Comparison of ENCODE assay signal across 19 cellular contexts in genomic region chr2:18105929-18106328, GRCh38.
A peak's percentile ranks its signal among the peaks of the same experiment; 100 is the strongest.
DNase-seq lines count a peak whose midpoint lies in the region; ATAC-seq, FAIRE-seq and TF ChIP-seq lines count a peak whose summit lies in the region.
"Had no signal": no experiment of that assay in that cellular context is flagged by ENCODE, and none has a peak within 500 bp of the region (broad histone marks: within the 10 kb centered on the region; RNA-seq: fewer than 3 reads in every experiment).

No MANE protein-coding gene starts in this region.

- no peak for DNase-seq in GM23338 (ENCODE audit: low spot score)
- no peak for DNase-seq in IMR-90
- no peak for DNase-seq in H1 (ENCODE audit: low read depth in 1 of 2, low spot score in 2 of 2)
- DNase-seq in activated naive CD8-positive, alpha-beta T cell treated with anti-CD3 and anti-CD28 coated beads, Interleukin-2, amount 50 U/mL, for 24 hours, result no peak
- no peak for DNase-seq in GM10266 (ENCODE audit: extremely low spot score)
- DNase-seq: Caco-2; CD4-positive, CD25-positive, alpha-beta regulatory T cell; CD8-positive, alpha-beta T cell; DMS153; DND-41; H9 had no signal

- H4K5ac ChIP-seq in IMR-90 (ENCODE audit: low read depth, low read length), result no peak overlapping the region
- H4K5ac ChIP-seq in H1 (ENCODE audit: insufficient read length, low read depth, low read length), result no peak overlapping the region

- H3K4ac ChIP-seq in IMR-90 (ENCODE audit: low read depth, low read length), result no peak overlapping the region
- no peak overlapping the region for H3K4ac ChIP-seq in H1 (replicated peaks; ENCODE audit: insufficient read length, low read depth, low read length)

- H3K27me3 ChIP-seq in GM23338 (ENCODE audit: insufficient read depth) (no peaks in the 10 kb centered on the region), IMR-90 (ENCODE audit: control insufficient read depth, insufficient read depth, low read length) (peaks cover 1% of the 10 kb centered on the region; the same call in 1 of the 2 replicates), H1 (replicated peaks in 1 of 4; ENCODE audit: control insufficient read depth in 3 of 4, extremely low read depth in 1 of 4, insufficient read depth in 3 of 4, low read length in 3 of 4) (no peaks in the 10 kb centered on the region)
- H3K27me3 ChIP-seq: BLaER1 had no signal

- H3K23ac ChIP-seq in IMR-90 (ENCODE audit: low read depth, low read length) (no peak overlapping the region), H1 (ENCODE audit: insufficient read length) (no peak overlapping the region)

- POLR2A ChIA-PET in IMR-90 (lab: Charles Lee; ENCODE audit: unreplicated experiment), result interaction anchor here (0.6 kb wide), 1 partner anchor 109 kb away, joined by 3 read pairs; no protein-coding TSS in a partner anchor
- POLR2A ChIA-PET in H1 (lab: Charles Lee; ENCODE audit: partially characterized antibody), result no interaction called here

- no peaks in the 10 kb centered on the region for H3K79me1 ChIP-seq in IMR-90 (ENCODE audit: low read depth in 1 of 2, low read length in 2 of 2)
- H3K79me1 ChIP-seq in H1 (ENCODE audit: low read depth, low read length), result no peaks in the 10 kb centered on the region

- H3K4me3 ChIP-seq in GM23338 (no peak overlapping the region), IMR-90 (ENCODE audit: insufficient read depth, low read depth, low read length) (no peak overlapping the region), H1 (ENCODE audit: extremely low read depth in 1 of 4, insufficient read depth in 2 of 4, low read depth in 3 of 4, low read length in 4 of 4) (no peak overlapping the region)
- H3K4me3 ChIP-seq: BLaER1, GM12878 had no signal

- H3K4me2 ChIP-seq in GM23338, result no peak overlapping the region
- no peak overlapping the region for H3K4me2 ChIP-seq in IMR-90 (ENCODE audit: low read depth, low read length)
- no peak overlapping the region for H3K4me2 ChIP-seq in H1 (ENCODE audit: insufficient read depth in 1 of 2, low read depth in 2 of 2, low read length in 2 of 2)
- H3K4me2 ChIP-seq: BLaER1 had no signal

- H3K18ac ChIP-seq in IMR-90 (ENCODE audit: low read depth, low read length) (no peak overlapping the region), H1 (ENCODE audit: extremely low read depth, low read length) (no peak overlapping the region)

- no peaks in the 10 kb centered on the region for H3F3A ChIP-seq in GM23338 (replicated peaks; ENCODE audit: low read depth)

- H3K14ac ChIP-seq in IMR-90 (replicated peaks; ENCODE audit: low read depth, low read length) (no peak overlapping the region), H1 (ENCODE audit: insufficient read length) (no peak overlapping the region)

- H2AK9ac ChIP-seq in IMR-90 (replicated peaks; ENCODE audit: low read depth, low read length, poor library complexity), result no peak overlapping the region

- H3K23me2 ChIP-seq in H1 (ENCODE audit: low read depth, low read length), result no peaks in the 10 kb centered on the region

- H2AK5ac ChIP-seq in IMR-90 (ENCODE audit: low read depth, low read length), result no peak overlapping the region
- H2AK5ac ChIP-seq in H1 (ENCODE audit: low read depth, low read length), result no peak overlapping the region

- no peak overlapping the region for H2BK120ac ChIP-seq in IMR-90 (ENCODE audit: low read depth, low read length)
- no peak overlapping the region for H2BK120ac ChIP-seq in H1 (replicated peaks; ENCODE audit: low read depth, low read length)

- H2BK12ac ChIP-seq in H1 (ENCODE audit: low read depth, low read length), result no peak overlapping the region

- no peak overlapping the region for H4K8ac ChIP-seq in IMR-90 (ENCODE audit: low read depth in 2 of 2, low read length in 2 of 2)
- no peak overlapping the region for H4K8ac ChIP-seq in H1 (ENCODE audit: extremely low read depth, insufficient read depth, low read length)

- H3K9me1 ChIP-seq in IMR-90 (ENCODE audit: insufficient read depth, low read length), result no peaks in the 10 kb centered on the region

- no CpG with 5 or more reads among the region's 1 CpG for WGBS in IMR-90 (ENCODE audit: extremely low coverage in 2 of 2, insufficient read length in 1 of 2), 2 experiments
- 87% methylated on average over 1 of the region's 1 CpG; no CpG with 5 or more reads in 1 of the 2 experiments for WGBS in H1 (ENCODE audit: extremely low coverage in 1 of 2, insufficient coverage in 1 of 2, insufficient read length in 1 of 2, insufficient replicate concordance in 2 of 2, low coverage in 1 of 2, low lambda C conversion rate in 2 of 2, missing lambda C conversion rate in 1 of 2), 2 experiments

- no peak overlapping the region for H2BK15ac ChIP-seq in IMR-90 (ENCODE audit: low read depth, low read length)
- H2BK15ac ChIP-seq in H1 (ENCODE audit: low read length), result no peak overlapping the region

- H3K56ac ChIP-seq in IMR-90 (ENCODE audit: extremely low read depth, insufficient read depth, low read length) (no peak overlapping the region), H1 (replicated peaks; ENCODE audit: insufficient read length, low read depth, low read length) (no peak overlapping the region)

- no peaks in the 10 kb centered on the region for H3K4me1 Mint-ChIP-seq in GM23338
- H3K4me1 Mint-ChIP-seq in activated naive CD8-positive, alpha-beta T cell treated with anti-CD3 and anti-CD28 coated beads, Interleukin-2, amount 50 U/mL, for 24 hours, result no peaks in the 10 kb centered on the region
- H3K4me1 Mint-ChIP-seq: B cell; CD4-positive, CD25-positive, alpha-beta regulatory T cell; H9 had no signal

- TF ChIP-seq CTCF in GM23338 (conservative IDR thresholded peaks at IDR 0.05; ENCODE audit: low read depth in 2 of 2), result no peak
- TF ChIP-seq CTCF in IMR-90 (conservative IDR thresholded peaks at IDR 0.05; ENCODE audit: low read depth, low read length), result no peak
- TF ChIP-seq CTCF in H1 (IDR thresholded peaks at IDR 0.05; ENCODE audit: control extremely low read depth in 1 of 3, insufficient read depth in 1 of 3, low read depth in 1 of 3, low read length in 3 of 3), result no peak
- TF ChIP-seq CTCF in GM10266 (IDR thresholded peaks at IDR 0.05; ENCODE audit: control insufficient read depth, insufficient read depth, low read depth, missing control alignments), result no peak

- no peaks in the 10 kb centered on the region for H3K36me3 Mint-ChIP-seq in GM23338 (ENCODE audit: low read depth)
- no peaks in the 10 kb centered on the region for H3K36me3 Mint-ChIP-seq in activated naive CD8-positive, alpha-beta T cell treated with anti-CD3 and anti-CD28 coated beads, Interleukin-2, amount 50 U/mL, for 24 hours (ENCODE audit: low read depth)
- H3K36me3 Mint-ChIP-seq: CD4-positive, CD25-positive, alpha-beta regulatory T cell; CD8-positive, alpha-beta T cell had no signal

- H3K9me3 ChIP-seq in IMR-90 (ENCODE audit: control insufficient read depth, insufficient read depth, low read length) (no peaks in the 10 kb centered on the region), H1 (ENCODE audit: insufficient read depth in 2 of 2, low read depth in 1 of 2, low read length in 1 of 2) (no peaks in the 10 kb centered on the region)
- H3K9me3 ChIP-seq: BLaER1, Caco-2 had no signal

- H3K36me3 ChIP-seq in GM23338 (ENCODE audit: insufficient read depth) (no peaks in the 10 kb centered on the region), IMR-90 (ENCODE audit: control insufficient read depth, insufficient read depth, low read length) (no peaks in the 10 kb centered on the region), H1 (ENCODE audit: control insufficient read depth in 2 of 4, insufficient read depth in 4 of 4, low read length in 3 of 4) (no peaks in the 10 kb centered on the region)
- H3K36me3 ChIP-seq: BLaER1 had no signal

- intact Hi-C loops in IMR-90 (cut with micrococcal nuclease), result no loop called here

- no TSS peak for BruUV-seq in IMR-90 (replicated peaks; lab: Mats Ljungman, UMichigan)

- H3K4me1 ChIP-seq in GM23338 (ENCODE audit: insufficient read depth) (no peaks in the 10 kb centered on the region), IMR-90 (ENCODE audit: control insufficient read depth, insufficient read depth, low read length) (no peaks in the 10 kb centered on the region), H1 (replicated peaks in 1 of 4; ENCODE audit: control insufficient read depth in 3 of 4, insufficient read depth in 4 of 4, low read length in 3 of 4) (no peaks in the 10 kb centered on the region)
- H3K4me1 ChIP-seq: BLaER1, Caco-2 had no signal

- no peak for FAIRE-seq in H1 (lab: Jason Lieb, UNC)
- FAIRE-seq: G401.6, GM12878, GM19239 had no signal

- TF ChIP-seq RAD21 in IMR-90 (IDR thresholded peaks at IDR 0.05; ENCODE audit: low read length), result no peak
- TF ChIP-seq RAD21 in H1 (IDR thresholded peaks at IDR 0.05 in 1 of 2, conservative IDR thresholded peaks at IDR 0.05 in 1 of 2; ENCODE audit: low read depth in 2 of 2, low read length in 2 of 2), result no peak

- in situ Hi-C loops in IMR-90 (cut with MboI; ENCODE audit: low sequenced_read_pairs), result no loop called here

- no peak overlapping the region for H3K27ac ChIP-seq in GM23338 (ENCODE audit: low read depth)
- no peak overlapping the region for H3K27ac ChIP-seq in IMR-90 (ENCODE audit: insufficient read depth, low read length)
- no peak overlapping the region for H3K27ac ChIP-seq in H1 (ENCODE audit: low read depth, low read length)
- H3K27ac ChIP-seq: BLaER1, C4-2B had no signal

- H3K9me3 Mint-ChIP-seq in GM23338, result no peaks in the 10 kb centered on the region
- H3K9me3 Mint-ChIP-seq in activated naive CD8-positive, alpha-beta T cell treated with anti-CD3 and anti-CD28 coated beads, Interleukin-2, amount 50 U/mL, for 24 hours, result no peaks in the 10 kb centered on the region
- H3K9me3 Mint-ChIP-seq: CD8-positive, alpha-beta T cell; H9 had no signal

- H2BK20ac ChIP-seq in IMR-90 (ENCODE audit: low read depth, low read length), result no peak overlapping the region
- H2BK20ac ChIP-seq in H1 (ENCODE audit: low read length), result no peak overlapping the region

- H3K27ac Mint-ChIP-seq in GM23338, result peak overlapping the region; percentile 15; the same call in 1 of the 2 replicates
- H3K27ac Mint-ChIP-seq in activated naive CD8-positive, alpha-beta T cell treated with anti-CD3 and anti-CD28 coated beads, Interleukin-2, amount 50 U/mL, for 24 hours, result no peak overlapping the region
- H3K27ac Mint-ChIP-seq: B cell; CD4-positive, CD25-positive, alpha-beta regulatory T cell; CD8-positive, alpha-beta T cell had no signal

- H4K91ac ChIP-seq in IMR-90 (ENCODE audit: insufficient read depth, low read depth, low read length) (no peak overlapping the region), H1 (replicated peaks; ENCODE audit: insufficient read length, low read length) (no peak overlapping the region)

- dilution Hi-C loops in IMR-90 (cut with HindIII; ENCODE audit: low sequenced_read_pairs, unreplicated experiment), result no loop called here

- H3K9me2 ChIP-seq in GM23338 (ENCODE audit: insufficient read depth), result peaks cover 6% of the 10 kb centered on the region; the same call in 1 of the 2 replicates

- TF ChIP-seq EP300 in H1 (IDR thresholded peaks at IDR 0.05; ENCODE audit: borderline replicate concordance in 1 of 2, low read depth in 2 of 2, low read length in 2 of 2), result no peak

- ATAC-seq in GM23338 (no peak), IMR-90 (ENCODE audit: low read depth) (no peak), GM21786 (IDR thresholded peaks at IDR 0.05; ENCODE audit: unreplicated experiment) (no peak)
- ATAC-seq in activated naive CD8-positive, alpha-beta T cell treated with anti-CD3 and anti-CD28 coated beads, Interleukin-2, amount 50 U/mL, for 24 hours, result no peak
- ATAC-seq: CD8-positive, alpha-beta T cell; GM12878; HCT116 had no signal

- TF ChIP-seq POLR2A in IMR-90 (IDR thresholded peaks at IDR 0.05; ENCODE audit: low read depth, low read length), result no peak
- no peak for TF ChIP-seq POLR2A in H1 (IDR thresholded peaks at IDR 0.05; ENCODE audit: control extremely low read depth in 1 of 2, low read depth in 2 of 2, low read length in 2 of 2)

- no peak overlapping the region for H3K4me3 Mint-ChIP-seq in GM23338
- no peak overlapping the region for H3K4me3 Mint-ChIP-seq in activated naive CD8-positive, alpha-beta T cell treated with anti-CD3 and anti-CD28 coated beads, Interleukin-2, amount 50 U/mL, for 24 hours
- H3K4me3 Mint-ChIP-seq: B cell; CD4-positive, CD25-positive, alpha-beta regulatory T cell; CD8-positive, alpha-beta T cell; H9 had no signal

- no peak overlapping the region for H2BK5ac ChIP-seq in IMR-90 (ENCODE audit: low read depth, low read length, poor library complexity, severe bottlenecking)
- H2BK5ac ChIP-seq in H1 (ENCODE audit: low read depth, low read length), result no peak overlapping the region

- H2AFZ ChIP-seq in GM23338 (no peak overlapping the region), IMR-90 (replicated peaks; ENCODE audit: low read length, poor library complexity) (no peak overlapping the region), H1 (ENCODE audit: low read length) (no peak overlapping the region)

- H4K20me1 ChIP-seq in GM23338 (replicated peaks; ENCODE audit: insufficient read depth) (no peaks in the 10 kb centered on the region), IMR-90 (ENCODE audit: insufficient read depth, low read length) (no peaks in the 10 kb centered on the region), H1 (replicated peaks in 1 of 2; ENCODE audit: control insufficient read depth in 1 of 2, insufficient read depth in 2 of 2, low read length in 2 of 2) (no peaks in the 10 kb centered on the region)
- H4K20me1 ChIP-seq: BLaER1 had no signal

- CTCF ChIA-PET in IMR-90 (lab: Yijun Ruan, JAX) (interaction anchor here (1.0 kb wide), 1 partner anchor 14 kb away, joined by 3 read pairs; no protein-coding TSS in a partner anchor), H1 (lab: Charles Lee; ENCODE audit: partially characterized antibody) (interaction anchor here (0.6 to 2.2 kb wide), 5 partner anchors 9 to 248 kb away, joined by 3 to 12 read pairs (median 3); no protein-coding TSS in a partner anchor)

- peaks cover 2% of the 10 kb centered on the region for H3K27me3 Mint-ChIP-seq in GM23338 (ENCODE audit: insufficient read depth, low read depth, poor library complexity)
- H3K27me3 Mint-ChIP-seq in activated naive CD8-positive, alpha-beta T cell treated with anti-CD3 and anti-CD28 coated beads, Interleukin-2, amount 50 U/mL, for 24 hours, result peaks cover 7% of the 10 kb centered on the region
- H3K27me3 Mint-ChIP-seq: CD4-positive, CD25-positive, alpha-beta regulatory T cell had no signal

- H3K9ac ChIP-seq in IMR-90 (ENCODE audit: low read depth, low read length) (no peak overlapping the region), H1 (replicated peaks in 1 of 4; ENCODE audit: extremely low read depth in 1 of 4, low read depth in 3 of 4, low read length in 3 of 4) (no peak overlapping the region)
- H3K9ac ChIP-seq: BLaER1 had no signal

- H3K79me2 ChIP-seq in GM23338 (replicated peaks; ENCODE audit: insufficient read depth) (no peaks in the 10 kb centered on the region), H1 (ENCODE audit: control insufficient read depth in 1 of 2, insufficient read depth in 2 of 2, low read length in 2 of 2) (no peaks in the 10 kb centered on the region)
